Comparison of ENCODE assay signal across 9 cellular contexts in the genomic region with DNA sequence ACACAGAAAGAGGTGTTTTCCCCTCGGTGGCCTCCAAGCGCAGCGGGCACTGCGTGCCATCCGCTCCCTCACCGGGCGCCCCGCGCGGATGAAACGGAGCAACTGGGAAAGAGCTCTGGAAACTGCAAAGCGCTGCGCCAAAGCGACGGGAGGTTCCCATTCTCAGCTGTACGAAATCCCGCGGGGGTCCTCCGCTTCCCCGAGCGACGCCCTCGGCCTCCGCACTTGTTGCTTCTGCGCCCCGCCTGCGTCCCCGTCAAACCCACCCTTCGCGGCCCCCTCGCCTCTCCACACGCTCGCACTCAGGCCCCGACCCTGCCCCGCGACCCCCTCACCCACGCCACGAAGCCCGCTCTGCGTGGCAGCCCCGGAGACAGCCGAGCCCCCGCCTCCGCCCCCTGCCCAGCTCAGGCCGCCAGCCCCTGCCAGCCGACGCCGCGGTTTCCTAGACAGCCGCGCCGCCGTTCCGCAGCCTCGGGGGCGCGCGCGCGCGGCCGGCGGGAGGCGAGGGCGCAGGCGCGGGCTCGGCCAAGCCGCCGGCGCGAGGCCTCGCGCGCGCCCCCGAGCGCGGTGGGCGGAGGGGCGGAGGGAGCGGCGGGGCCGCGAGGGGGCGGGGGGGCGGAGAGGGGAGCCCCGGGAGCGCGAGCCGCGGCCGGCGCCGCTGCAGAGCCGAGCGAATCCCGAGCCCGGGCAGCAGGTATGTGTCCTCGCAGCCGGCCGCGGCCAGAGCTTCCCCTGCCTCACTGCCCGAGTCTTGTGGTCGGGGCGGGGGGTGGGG. TPM values are rescaled to one million over a fixed set of nuclear protein-coding genes. Genes with fewer than 3 reads are reported as not detected.
DNase-seq lines count a peak whose midpoint lies in the region; ATAC-seq and TF ChIP-seq lines count a peak whose summit lies in the region.
"Had no signal": no experiment of that assay in that cellular context is flagged by ENCODE, and none has a peak within 500 bp of the region (broad histone marks: within the 10 kb centered on the region; RNA-seq: fewer than 3 reads in every experiment).

A gene with protein sequence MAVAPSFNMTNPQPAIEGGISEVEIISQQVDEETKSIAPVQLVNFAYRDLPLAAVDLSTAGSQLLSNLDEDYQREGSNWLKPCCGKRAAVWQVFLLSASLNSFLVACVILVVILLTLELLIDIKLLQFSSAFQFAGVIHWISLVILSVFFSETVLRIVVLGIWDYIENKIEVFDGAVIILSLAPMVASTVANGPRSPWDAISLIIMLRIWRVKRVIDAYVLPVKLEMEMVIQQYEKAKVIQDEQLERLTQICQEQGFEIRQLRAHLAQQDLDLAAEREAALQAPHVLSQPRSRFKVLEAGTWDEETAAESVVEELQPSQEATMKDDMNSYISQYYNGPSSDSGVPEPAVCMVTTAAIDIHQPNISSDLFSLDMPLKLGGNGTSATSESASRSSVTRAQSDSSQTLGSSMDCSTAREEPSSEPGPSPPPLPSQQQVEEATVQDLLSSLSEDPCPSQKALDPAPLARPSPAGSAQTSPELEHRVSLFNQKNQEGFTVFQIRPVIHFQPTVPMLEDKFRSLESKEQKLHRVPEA (plus strand): TSS at position 666 of the 778 bp plus-strand sequence. CDS start 74,279 bp downstream, outside the sequence.

- no peak for ATAC-seq in GM19397 (IDR thresholded peaks at IDR 0.05; ENCODE audit: unreplicated experiment)

- peaks cover 23% of the 10 kb centered on the region for H3K4me1 ChIP-seq in MM.1S (ENCODE audit: low read length)
- H3K4me1 ChIP-seq in esophagus muscularis mucosa = peaks cover 0 to 28% (median 26%) of the 10 kb centered on the region in 4 donors
- peaks cover 6 to 12% of the 10 kb centered on the region in 2 donors for H3K4me1 ChIP-seq in mucosa of rectum (ENCODE audit: control insufficient read depth in 2 of 2, insufficient read depth in 2 of 2, low read length in 2 of 2)

- TF ChIP-seq EP300 in esophagus muscularis mucosa (IDR thresholded peaks at IDR 0.05) = no peak

- no peaks in the 10 kb centered on the region for H3K9me3 Mint-ChIP-seq in type B pancreatic cell

- H3K36me3 ChIP-seq in MM.1S (replicated peaks; ENCODE audit: insufficient read depth, low read length) (no peaks in the 10 kb centered on the region), esophagus muscularis mucosa (no peaks in the 10 kb centered on the region), mucosa of rectum (ENCODE audit: control insufficient read depth in 2 of 2, insufficient read depth in 2 of 2, low read length in 2 of 2) (no peaks in the 10 kb centered on the region)

- H3K9ac ChIP-seq in MM.1S (ENCODE audit: low read length) = no peak within 1 kb of the TSS; the same call in 1 of the 2 replicates
- peak within 1 kb of the TSS in 1 of 2 donors; percentile 47 for H3K9ac ChIP-seq in mucosa of rectum (ENCODE audit: low read depth in 1 of 2, low read length in 2 of 2)

- DNase-seq in NCI-H510A treated with DMSO at 0.1 percent for 48 hours (lab: John Stamatoyannopoulos, UW) = peak; percentile 34
- no peak for DNase-seq in NCI-H510A (lab: John Stamatoyannopoulos, UW)
- DNase-seq in MM.1S = peak; percentile 59
- peak; percentile 18 to 30 for DNase-seq in activated CD4-positive, alpha-beta T cell treated with anti-CD3 and anti-CD28 coated beads, Interleukin-2, amount 50 U/mL, for 48 hours
- DNase-seq in esophagus muscularis mucosa (ENCODE audit: extremely low spot score) = no peak
- peak; percentile 75 for DNase-seq in type B pancreatic cell (ENCODE audit: extremely low spot score, unreplicated experiment)

- H3F3A ChIP-seq in MM.1S (ENCODE audit: insufficient read depth, low read length) = peaks cover 42% of the 10 kb centered on the region

- H3K27ac ChIP-seq in MM.1S (ENCODE audit: low read length) (no peak within 1 kb of the TSS), esophagus muscularis mucosa (replicated peaks in 1 of 4) (no peak within 1 kb of the TSS), mucosa of rectum (ENCODE audit: low read depth in 2 of 2, low read length in 2 of 2) (no peak within 1 kb of the TSS)

- peak within 1 kb of the TSS; percentile 65 for H3K27ac Mint-ChIP-seq in type B pancreatic cell

- peak within 1 kb of the TSS; percentile 97 for H3K4me2 ChIP-seq in MM.1S (ENCODE audit: low read depth, low read length)

- H3K27me3 ChIP-seq in MM.1S (replicated peaks; ENCODE audit: insufficient read depth, low read length) (0 out of 2 replicates have a peak, but pooled peaks cover 12% of the 10 kb centered on the region), esophagus muscularis mucosa (peaks cover 0 to 53% (median 10%) of the 10 kb centered on the region in 4 donors), mucosa of rectum (ENCODE audit: control insufficient read depth in 2 of 2, insufficient read depth in 2 of 2, low read length in 2 of 2) (peaks cover 29 to 38% of the 10 kb centered on the region in 2 donors)

- peak within 1 kb of the TSS; percentile 74 for H2AFZ ChIP-seq in MM.1S (ENCODE audit: low read length)

- H3K9me2 ChIP-seq in MM.1S (replicated peaks; ENCODE audit: insufficient read depth, low read length) = no peaks in the 10 kb centered on the region

- peak within 1 kb of the TSS; percentile 89 for H3K4me3 Mint-ChIP-seq in type B pancreatic cell

- no peaks in the 10 kb centered on the region for H3K79me2 ChIP-seq in MM.1S (ENCODE audit: low read length)

- H3K4me1 Mint-ChIP-seq in type B pancreatic cell (ENCODE audit: unreplicated experiment) = peaks cover 4% of the 10 kb centered on the region

- H3K36me3 Mint-ChIP-seq in type B pancreatic cell = no peaks in the 10 kb centered on the region

- no peak for TF ChIP-seq POLR2A in esophagus muscularis mucosa (IDR thresholded peaks at IDR 0.05; ENCODE audit: low read depth)

- 2% methylated on average over 42 of the region's 106 CpGs for WGBS in esophagus muscularis mucosa

- H3K9me3 ChIP-seq in MM.1S (replicated peaks; ENCODE audit: insufficient read depth, low read length) (no peaks in the 10 kb centered on the region), esophagus muscularis mucosa (no peaks in the 10 kb centered on the region), mucosa of rectum (ENCODE audit: control insufficient read depth in 2 of 2, low read length in 2 of 2) (no peaks in the 10 kb centered on the region)

- TF ChIP-seq CTCF in MM.1S (IDR thresholded peaks at IDR 0.05; ENCODE audit: low read length) = peak; percentile 6; the same call in 1 of the 2 replicates
- TF ChIP-seq CTCF in esophagus muscularis mucosa (IDR thresholded peaks at IDR 0.05) = no peak
- TF ChIP-seq CTCF in type B pancreatic cell (conservative IDR thresholded peaks at IDR 0.05) = peak; percentile 58

- H4K20me1 ChIP-seq in MM.1S (ENCODE audit: insufficient read depth, low read length) = no peaks in the 10 kb centered on the region

- intact Hi-C loops in esophagus muscularis mucosa (cut with DNase I) = no loop called here

- H3K4me3 ChIP-seq in MM.1S (ENCODE audit: low read length) (peak within 1 kb of the TSS; percentile 70), esophagus muscularis mucosa (peak within 1 kb of the TSS; percentile 63 to 71 (median 64)), mucosa of rectum (ENCODE audit: low read length in 2 of 2) (peak within 1 kb of the TSS; percentile 59 to 63)

- peaks cover 49% of the 10 kb centered on the region for H3K27me3 Mint-ChIP-seq in type B pancreatic cell

RNA-seq across cellular contexts. Expression of the gene that starts here (rescaled TPM):
- under 1 TPM in 2 of 4 donors, not detected in 2; 0.17 to 0.40 TPM for total RNA-seq in esophagus muscularis mucosa
- total RNA-seq in type B pancreatic cell (ENCODE audit: low replicate concordance) = 2.3 and 2.8 TPM in 2 replicates
- total RNA-seq: dermis microvascular lymphatic vessel endothelial cell had no signal

Comparison
In these comparisons a context has a peak if more than half of its experiments do, and no peak if none do; other contexts are left out.
1. DNase-seq: peak in NCI-H510A treated with DMSO at 0.1 percent for 48 hours (single experiment), MM.1S (single experiment), activated CD4-positive, alpha-beta T cell treated with anti-CD3 and anti-CD28 coated beads, Interleukin-2, amount 50 U/mL, for 48 hours (2 of 2) and type B pancreatic cell (single experiment); none in NCI-H510A (single experiment) and esophagus muscularis mucosa (single experiment).
2. CTCF ChIP-seq: peak in MM.1S (single experiment) and type B pancreatic cell (single experiment); none in esophagus muscularis mucosa (0 of 3).
3. Peak in every context shown above with its lines, with median percentiles within 50 percentile points of each other: H3K4me3 ChIP-seq.